ENCODE assay signal across 17 cellular contexts in the genomic region with DNA sequence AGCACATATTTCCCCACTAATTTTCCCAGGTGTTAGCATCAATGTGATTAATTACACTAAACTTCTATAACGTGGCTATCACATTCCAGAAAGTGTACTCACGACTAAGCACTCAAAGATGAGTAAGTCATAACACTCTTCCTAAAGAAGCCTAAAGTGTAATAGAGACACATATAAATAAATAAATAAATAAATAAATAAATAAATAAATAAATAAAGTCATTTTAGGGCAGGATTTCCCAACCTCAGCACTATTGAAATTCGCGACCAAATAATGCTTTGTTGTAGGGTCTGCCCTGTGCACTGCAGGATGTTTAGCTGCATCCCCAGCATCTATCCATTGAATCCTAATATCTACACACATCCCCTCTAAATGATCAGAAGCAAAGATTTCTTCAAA.
"Had no signal": no experiment of that assay in that cellular context is flagged by ENCODE, and none has a peak within 500 bp of the region (broad histone marks: within the 10 kb centered on the region; RNA-seq: fewer than 3 reads in every experiment).

No MANE protein-coding gene starts in this region.

- H3K27ac ChIP-seq: colonic mucosa, esophagus muscularis mucosa, foreskin keratinocyte, gastroesophageal sphincter, heart left ventricle, left lung, lower lobe of right lung had no signal

- H3K4me1 ChIP-seq: colonic mucosa, esophagus muscularis mucosa, gastroesophageal sphincter, left lung, lower lobe of right lung had no signal

- H3K9me3 ChIP-seq: colonic mucosa, esophagus muscularis mucosa, gastroesophageal sphincter, left lung, lower lobe of right lung, mucosa of descending colon had no signal

- H3K4me3 ChIP-seq: colonic mucosa, esophagus muscularis mucosa, gastroesophageal sphincter, heart left ventricle, left lung, lower lobe of right lung, mucosa of descending colon had no signal

- H3K36me3 ChIP-seq: colonic mucosa, esophagus muscularis mucosa, gastroesophageal sphincter, heart left ventricle, left lung, lower lobe of right lung had no signal

- DNase-seq: colonic mucosa; cortex of kidney; effector CD8-positive, alpha-beta T cell; effector memory CD8-positive, alpha-beta T cell; endodermal cell; foreskin keratinocyte; heart left ventricle; hippocampal formation; left cardiac atrium; left lung; left ventricle myocardium superior; lower lobe of right lung; mesenchymal stem cell; mucosa of descending colon; naive B cell had no signal
